10 cellular contexts compared by ENCODE assay signal in the genomic region with DNA sequence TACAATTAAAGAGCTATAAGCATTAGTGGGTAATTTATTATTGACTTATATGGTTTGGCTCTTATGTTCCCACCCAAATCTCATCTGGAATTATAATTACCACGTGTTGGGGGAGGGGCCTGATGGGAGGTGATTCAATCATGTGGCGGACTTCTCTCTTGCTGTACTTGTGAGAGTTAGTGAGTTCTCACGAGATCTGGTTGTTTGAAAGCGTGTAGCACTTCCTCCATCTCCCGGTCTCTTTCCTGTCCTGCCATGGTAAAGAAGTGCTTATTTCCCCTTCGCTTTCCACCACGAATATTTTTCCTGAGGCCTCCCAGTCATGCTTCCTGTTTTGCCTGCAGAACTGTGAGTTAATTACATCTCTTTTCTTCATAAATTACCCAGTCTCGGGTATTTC. TPM values are rescaled to one million over a fixed set of nuclear protein-coding genes. Genes with fewer than 3 reads are reported as not detected.
DNase-seq lines count a peak whose midpoint lies in the region; ATAC-seq and TF ChIP-seq lines count a peak whose summit lies in the region.
"Had no signal": no experiment of that assay in that cellular context is flagged by ENCODE, and none has a peak within 500 bp of the region (broad histone marks: within the 10 kb centered on the region; RNA-seq: fewer than 3 reads in every experiment).

No MANE protein-coding gene starts in this region.

- H3K4me1 ChIP-seq in A673 (ENCODE audit: insufficient read depth, low read length, poor library complexity, severe bottlenecking): no peaks in the 10 kb centered on the region
- H3K4me1 ChIP-seq: thyroid gland had no signal

- peaks cover 9% of the 10 kb centered on the region for H3K4me1 Mint-ChIP-seq in activated T-helper 17 cell treated with anti-CD3 and anti-CD28 coated beads, Interleukin-2, amount 50 U/mL, for 72 hours

- H3K9me3 Mint-ChIP-seq in activated T-helper 17 cell treated with anti-CD3 and anti-CD28 coated beads, Interleukin-2, amount 50 U/mL, for 72 hours: no peaks in the 10 kb centered on the region

- H3K4me3 Mint-ChIP-seq in activated T-helper 17 cell treated with anti-CD3 and anti-CD28 coated beads, Interleukin-2, amount 50 U/mL, for 72 hours: peak overlapping the region; percentile 62

- intact Hi-C loops in A673 (cut with micrococcal nuclease; ENCODE audit: unreplicated experiment): no loop called here

- no peak overlapping the region for H3K27ac Mint-ChIP-seq in activated T-helper 17 cell treated with anti-CD3 and anti-CD28 coated beads, Interleukin-2, amount 50 U/mL, for 72 hours

- POLR2A ChIA-PET in A673 (lab: Charles Lee; ENCODE audit: low non-redundant PET) (no interaction called here), RWPE1 (lab: Yijun Ruan, JAX; ENCODE audit: low non-redundant PET) (no interaction called here)

- CTCF ChIA-PET in A673 (lab: Charles Lee) (no interaction called here), RWPE1 (lab: Yijun Ruan, JAX) (interaction anchor here (0.6 to 0.7 kb wide), 2 partner anchors 9 to 322 kb away, joined by 3 to 4 read pairs; no protein-coding TSS in a partner anchor)

- H3K36me3 ChIP-seq in A673 (ENCODE audit: insufficient read depth, low read length, poor library complexity, severe bottlenecking): no peaks in the 10 kb centered on the region
- H3K36me3 ChIP-seq: thyroid gland had no signal

- no peaks in the 10 kb centered on the region for H3K27me3 ChIP-seq in A673 (replicated peaks; ENCODE audit: insufficient read depth, low read depth, low read length, poor library complexity)
- H3K27me3 ChIP-seq: thyroid gland had no signal

- peaks cover 11% of the 10 kb centered on the region for H3K9me3 ChIP-seq in A673 (ENCODE audit: low read depth, low read length, poor library complexity, severe bottlenecking)
- H3K9me3 ChIP-seq: thyroid gland had no signal

- TF ChIP-seq CTCF in A673 (conservative IDR thresholded peaks at IDR 0.05; ENCODE audit: low read depth, low read length): no peak
- no peak for TF ChIP-seq CTCF in RWPE1 (conservative IDR thresholded peaks at IDR 0.05; ENCODE audit: low read depth)

- peak overlapping the region; percentile 25 for H3K4me3 ChIP-seq in A673 (ENCODE audit: low read depth, low read length, poor library complexity, severe bottlenecking)
- H3K4me3 ChIP-seq: thyroid gland had no signal

- peak overlapping the region; percentile 31 for H3K27ac ChIP-seq in A673 (ENCODE audit: low read depth, low read length, poor library complexity, severe bottlenecking)
- no peak overlapping the region for H3K27ac ChIP-seq in RWPE1
- H3K27ac ChIP-seq: thyroid gland had no signal

- H3K27me3 Mint-ChIP-seq in activated T-helper 17 cell treated with anti-CD3 and anti-CD28 coated beads, Interleukin-2, amount 50 U/mL, for 72 hours: no peaks in the 10 kb centered on the region

- no peaks in the 10 kb centered on the region for H3K36me3 Mint-ChIP-seq in activated T-helper 17 cell treated with anti-CD3 and anti-CD28 coated beads, Interleukin-2, amount 50 U/mL, for 72 hours (ENCODE audit: low read depth)

- ATAC-seq in GM18511 (IDR thresholded peaks at IDR 0.05; ENCODE audit: unreplicated experiment) (peak; percentile 62), GM19324 (IDR thresholded peaks at IDR 0.05; ENCODE audit: low FRiP score, unreplicated experiment) (no peak)
- ATAC-seq in activated T-helper 17 cell treated with anti-CD3 and anti-CD28 coated beads, Interleukin-2, amount 50 U/mL, for 72 hours (replicated peaks): peak; percentile 70

- DNase-seq in A673 (ENCODE audit: low spot score): peak; percentile 74
- peak; percentile 75 for DNase-seq in KG1 (lab: John Stamatoyannopoulos, UW)
- DNase-seq in H4 (ENCODE audit: low spot score): no peak
- no peak for DNase-seq in NCI-H345 treated with DMSO at 0.1 percent for 48 hours (lab: John Stamatoyannopoulos, UW; ENCODE audit: unreplicated experiment)
- no peak for DNase-seq in RWPE1 (ENCODE audit: low spot score)
- DNase-seq: COR-L47, thyroid gland had no signal

- BruUV-seq in A673 (replicated peaks; lab: Mats Ljungman, UMichigan): no TSS peak

RNA-seq across cellular contexts. Expression of gene CHORDC1, which starts 28.1 kb away (rescaled TPM):
- total RNA-seq in A673 (2021): 186 and 244 TPM in 2 replicates
- total RNA-seq in activated T-helper 17 cell treated with anti-CD3 and anti-CD28 coated beads, Interleukin-2, amount 50 U/mL, for 72 hours: 100 to 1,000 TPM in 1 of 2 donors, 10 to 100 TPM in 1; 42.9 to 110 TPM
- total RNA-seq in H4 (2014; rRNA removed; shearing (Covaris generic)): 37.0 and 58.4 TPM in 2 replicates

Comparison
In these comparisons a context has a peak if more than half of its experiments do, and no peak if none do; other contexts are left out.
1. DNase-seq: peak in A673 (single experiment) and KG1 (single experiment); none in H4 (single experiment), NCI-H345 treated with DMSO at 0.1 percent for 48 hours (single experiment) and RWPE1 (single experiment).